Comparison of ENCODE assay signal across 15 cellular contexts in the genomic region with DNA sequence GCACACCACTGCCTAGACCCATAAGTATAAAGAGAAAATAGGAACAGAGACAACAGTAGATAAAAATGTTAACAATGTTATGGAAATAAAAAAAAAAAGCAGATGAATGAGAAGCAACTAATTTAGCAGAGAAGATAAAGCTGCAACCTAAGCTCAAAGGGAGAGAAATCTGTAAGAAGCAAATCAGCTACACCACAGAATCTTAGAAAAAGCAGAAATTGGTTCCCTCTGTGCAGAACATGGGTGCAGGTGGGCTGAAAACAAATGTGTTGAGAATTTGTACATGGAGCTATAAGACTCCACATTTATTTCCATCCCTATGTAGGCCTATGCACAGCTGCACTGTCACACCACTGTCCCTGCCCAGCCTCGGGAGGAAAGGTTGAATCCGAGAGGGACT. TPM values are rescaled to one million over a fixed set of nuclear protein-coding genes. Genes with fewer than 3 reads are reported as not detected.
DNase-seq lines count a peak whose midpoint lies in the region; ATAC-seq and TF ChIP-seq lines count a peak whose summit lies in the region.
"Had no signal": no experiment of that assay in that cellular context is flagged by ENCODE, and none has a peak within 500 bp of the region (broad histone marks: within the 10 kb centered on the region; RNA-seq: fewer than 3 reads in every experiment).

No MANE protein-coding gene starts in this region.

- no peaks in the 10 kb centered on the region for H3K9me2 ChIP-seq in DOHH2 (replicated peaks; ENCODE audit: control insufficient read depth, low read length)
- no peaks in the 10 kb centered on the region for H3K9me2 ChIP-seq in Loucy (replicated peaks; ENCODE audit: low read depth, low read length)

- peaks cover 7% of the 10 kb centered on the region; the same call in 1 of the 2 replicates for H3K79me2 ChIP-seq in DOHH2 (ENCODE audit: control insufficient read depth, low read length)
- peaks cover 20% of the 10 kb centered on the region for H3K79me2 ChIP-seq in Loucy (ENCODE audit: insufficient read depth, low read length)

- no peak for TF ChIP-seq CTCF in DOHH2 (IDR thresholded peaks at IDR 0.05; ENCODE audit: low read depth, low read length, poor library complexity, severe bottlenecking)
- TF ChIP-seq CTCF in Loucy (conservative IDR thresholded peaks at IDR 0.05; ENCODE audit: low read length), result no peak
- no peak for TF ChIP-seq CTCF in glutamatergic neuron (IDR thresholded peaks at IDR 0.05; ENCODE audit: partially characterized antibody, unreplicated experiment)
- TF ChIP-seq CTCF in CD14-positive monocyte (IDR thresholded peaks at IDR 0.05), result no peak

- DNase-seq in glutamatergic neuron, result no peak
- no peak for DNase-seq in NCI-H510A treated with DMSO at 0.1 percent for 48 hours (lab: John Stamatoyannopoulos, UW)
- no peak for DNase-seq in stimulated activated effector memory CD8-positive, alpha-beta T cell treated with anti-CD3 and anti-CD28 coated beads, Interleukin-12 subunit alpha, Interleukin-12 subunit beta, amount 100 ng/mL, for 72 hours (ENCODE audit: low spot score in 2 of 2)
- DNase-seq in CD14-positive monocyte (ENCODE audit: low spot score), result no peak
- DNase-seq: ACHN; Calu3; CD8-positive, alpha-beta T cell; DMS53; GDM1; H9; KBM-7 had no signal

- H3K9me3 ChIP-seq in DOHH2 (ENCODE audit: control insufficient read depth, insufficient read depth, low read length) (peaks cover 12% of the 10 kb centered on the region; the same call in 1 of the 2 replicates), Loucy (ENCODE audit: insufficient read depth, low read depth, low read length) (no peaks in the 10 kb centered on the region; the same call in 1 of the 2 replicates)

- H3K36me3 Mint-ChIP-seq in glutamatergic neuron (ENCODE audit: unreplicated experiment) (peaks cover 15% of the 10 kb centered on the region), CD14-positive monocyte (no peaks in the 10 kb centered on the region)
- peaks cover 6% of the 10 kb centered on the region for H3K36me3 Mint-ChIP-seq in stimulated activated effector memory CD8-positive, alpha-beta T cell treated with anti-CD3 and anti-CD28 coated beads, Interleukin-12 subunit alpha, Interleukin-12 subunit beta, amount 100 ng/mL, for 72 hours

- H3K27me3 ChIP-seq in DOHH2 (ENCODE audit: control insufficient read depth, low read length), result no peaks in the 10 kb centered on the region
- no peaks in the 10 kb centered on the region for H3K27me3 ChIP-seq in Loucy (ENCODE audit: insufficient read depth, low read length, poor library complexity, severe bottlenecking)

- peak overlapping the region; percentile 28 for H3K4me3 ChIP-seq in DOHH2 (ENCODE audit: low read length)
- H3K4me3 ChIP-seq in Loucy (ENCODE audit: low read length, poor library complexity, severe bottlenecking), result no peak overlapping the region

- H2AFZ ChIP-seq in Loucy (ENCODE audit: low read length), result no peak overlapping the region

- no peaks in the 10 kb centered on the region for H3K27me3 Mint-ChIP-seq in glutamatergic neuron (ENCODE audit: unreplicated experiment)
- peaks cover 1 to 4% (median 2%) of the 10 kb centered on the region in 3 donors for H3K27me3 Mint-ChIP-seq in CD14-positive monocyte (ENCODE audit: low read depth in 3 of 3)
- H3K27me3 Mint-ChIP-seq: IgD-negative memory B cell had no signal

- peaks cover 67% of the 10 kb centered on the region for H3K4me1 ChIP-seq in DOHH2 (ENCODE audit: control insufficient read depth, low read length)
- H3K4me1 ChIP-seq in Loucy (ENCODE audit: insufficient read depth, low read length, poor library complexity, severe bottlenecking), result peaks cover 49% of the 10 kb centered on the region

- peak overlapping the region; percentile 43 for H3K4me2 ChIP-seq in DOHH2 (ENCODE audit: low read length)
- peak overlapping the region; percentile 23 for H3K4me2 ChIP-seq in Loucy (ENCODE audit: low read depth, low read length, poor library complexity, severe bottlenecking)

- no peak for ATAC-seq in stimulated activated effector memory CD8-positive, alpha-beta T cell treated with anti-CD3 and anti-CD28 coated beads, Interleukin-12 subunit alpha, Interleukin-12 subunit beta, amount 100 ng/mL, for 72 hours
- ATAC-seq: CD8-positive, alpha-beta T cell; HepG2 had no signal

- H3K27ac ChIP-seq in DOHH2 (ENCODE audit: low read depth, low read length), result peak overlapping the region; percentile 92

- H3F3A ChIP-seq in DOHH2 (ENCODE audit: control insufficient read depth, insufficient read depth) (peaks cover 32% of the 10 kb centered on the region), Loucy (ENCODE audit: low read depth) (no peaks in the 10 kb centered on the region; the same call in 1 of the 2 replicates)

- H3K9me3 Mint-ChIP-seq in glutamatergic neuron (ENCODE audit: unreplicated experiment), result no peaks in the 10 kb centered on the region
- H3K9me3 Mint-ChIP-seq in stimulated activated effector memory CD8-positive, alpha-beta T cell treated with anti-CD3 and anti-CD28 coated beads, Interleukin-12 subunit alpha, Interleukin-12 subunit beta, amount 100 ng/mL, for 72 hours, result peaks cover 5% of the 10 kb centered on the region
- peaks cover 5 to 12% (median 8%) of the 10 kb centered on the region in 7 donors for H3K9me3 Mint-ChIP-seq in CD14-positive monocyte

- H3K9ac ChIP-seq in Loucy (ENCODE audit: low read depth, low read length, poor library complexity, severe bottlenecking), result no peak overlapping the region

- peaks cover 7% of the 10 kb centered on the region for H3K4me1 Mint-ChIP-seq in glutamatergic neuron (ENCODE audit: low read depth, unreplicated experiment)
- peaks cover 22% of the 10 kb centered on the region for H3K4me1 Mint-ChIP-seq in stimulated activated effector memory CD8-positive, alpha-beta T cell treated with anti-CD3 and anti-CD28 coated beads, Interleukin-12 subunit alpha, Interleukin-12 subunit beta, amount 100 ng/mL, for 72 hours
- peaks cover 3% of the 10 kb centered on the region for H3K4me1 Mint-ChIP-seq in CD14-positive monocyte

- peaks cover 58% of the 10 kb centered on the region for H3K36me3 ChIP-seq in DOHH2 (ENCODE audit: control insufficient read depth, low read length)
- H3K36me3 ChIP-seq in Loucy (ENCODE audit: insufficient read depth, low read length), result peaks cover 49% of the 10 kb centered on the region

- H3K4me3 Mint-ChIP-seq in glutamatergic neuron (ENCODE audit: unreplicated experiment) (no peak overlapping the region), CD14-positive monocyte (no peak overlapping the region)
- no peak overlapping the region for H3K4me3 Mint-ChIP-seq in stimulated activated effector memory CD8-positive, alpha-beta T cell treated with anti-CD3 and anti-CD28 coated beads, Interleukin-12 subunit alpha, Interleukin-12 subunit beta, amount 100 ng/mL, for 72 hours
- H3K4me3 Mint-ChIP-seq: CD8-positive, alpha-beta T cell; H9; IgD-negative memory B cell had no signal

- intact Hi-C loops in CD14-positive monocyte (cut with micrococcal nuclease), result no loop called here

- H4K20me1 ChIP-seq in DOHH2 (ENCODE audit: control insufficient read depth, insufficient read depth, low read depth, low read length), result no peaks in the 10 kb centered on the region
- peaks cover 20% of the 10 kb centered on the region for H4K20me1 ChIP-seq in Loucy (ENCODE audit: insufficient read depth, low read length, poor library complexity, severe bottlenecking)

- H3K27ac Mint-ChIP-seq in glutamatergic neuron (ENCODE audit: unreplicated experiment), result peak overlapping the region; percentile 20
- no peak overlapping the region for H3K27ac Mint-ChIP-seq in stimulated activated effector memory CD8-positive, alpha-beta T cell treated with anti-CD3 and anti-CD28 coated beads, Interleukin-12 subunit alpha, Interleukin-12 subunit beta, amount 100 ng/mL, for 72 hours
- no peak overlapping the region for H3K27ac Mint-ChIP-seq in CD14-positive monocyte
- H3K27ac Mint-ChIP-seq: CD8-positive, alpha-beta T cell; H9 had no signal

RNA-seq across cellular contexts. Expression of a gene that starts 44.8 kb away (rescaled TPM):
- 74.6 TPM for total RNA-seq in glutamatergic neuron (ENCODE audit: unreplicated experiment)
- 1 to 10 TPM; 1.0 to 1.2 TPM for polyA plus RNA-seq in CD14-positive monocyte
